In the genomic region with DNA sequence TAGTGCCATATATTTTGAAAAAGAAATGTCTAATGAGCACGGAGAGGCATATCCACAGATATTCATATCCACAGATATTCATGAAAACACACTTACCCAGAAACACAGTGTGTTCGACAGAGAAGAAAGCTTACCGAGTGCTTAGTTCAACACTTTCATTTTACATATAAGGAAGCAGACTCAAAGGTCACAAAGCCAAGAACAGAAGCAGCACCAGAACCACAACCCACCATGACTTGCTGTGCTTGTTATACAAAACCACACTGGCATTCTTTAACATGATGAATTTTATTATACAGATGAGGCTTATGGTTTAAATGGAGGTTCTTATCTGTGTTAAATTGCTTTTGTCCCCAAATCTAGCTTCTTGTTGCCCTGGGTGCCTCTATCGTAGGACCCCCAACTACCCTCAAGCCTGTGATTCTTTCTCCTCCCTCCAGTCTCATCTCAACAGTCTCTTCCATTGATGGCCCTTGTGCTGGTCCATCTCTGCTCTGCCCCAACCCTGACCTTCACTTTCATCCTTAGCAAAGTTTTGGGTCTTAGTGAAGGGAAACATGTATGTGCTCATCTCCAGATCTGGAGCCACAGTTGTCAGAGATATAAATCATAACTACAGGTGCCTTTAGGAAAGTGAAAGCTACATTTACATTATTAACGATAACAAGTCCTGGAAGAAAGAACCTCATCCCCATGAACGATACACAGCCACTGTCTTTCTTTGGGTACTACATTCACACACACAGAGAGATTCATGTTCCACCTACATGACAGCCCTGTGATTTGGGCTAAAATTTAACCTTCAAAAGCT, we compare ENCODE assay signal across 10 cellular contexts. TPM values are rescaled to one million over a fixed set of nuclear protein-coding genes. Genes with fewer than 3 reads are reported as not detected.
DNase-seq lines count a peak whose midpoint lies in the region; ATAC-seq and TF ChIP-seq lines count a peak whose summit lies in the region.
"Had no signal": no experiment of that assay in that cellular context is flagged by ENCODE, and none has a peak within 500 bp of the region (broad histone marks: within the 10 kb centered on the region; RNA-seq: fewer than 3 reads in every experiment).

No MANE protein-coding gene starts in this region.

- in situ Hi-C loops in HAP-1 (cut with MboI; ENCODE audit: low sequenced_read_pairs): no loop called here

- H3K4me1 Mint-ChIP-seq in activated T-helper 2 cell treated with anti-CD3 and anti-CD28 coated beads, Interferon-gamma antibody, Interleukin-2, Interleukin-4, amounts not matched to agents 10 μg/mL and 5 μg/mL and 100 μg/mL, durations not matched to agents 14 hours and 24 hours and 36 hours (ENCODE audit: low read depth): peaks cover 40% of the 10 kb centered on the region
- H3K4me1 Mint-ChIP-seq: neural crest cell had no signal

- no peaks in the 10 kb centered on the region for H3K9me3 ChIP-seq in HAP-1
- H3K9me3 ChIP-seq: BLaER1 had no signal

- H3K9me3 Mint-ChIP-seq in activated T-helper 2 cell treated with anti-CD3 and anti-CD28 coated beads, Interferon-gamma antibody, Interleukin-2, Interleukin-4, amounts not matched to agents 10 μg/mL and 5 μg/mL and 100 μg/mL, durations not matched to agents 14 hours and 24 hours and 36 hours: no peaks in the 10 kb centered on the region

- H3K4me3 ChIP-seq in AG10803 (ENCODE audit: low read length) (no peak overlapping the region), HAP-1 (no peak overlapping the region)
- H3K4me3 ChIP-seq: BLaER1 had no signal

- TF ChIP-seq CTCF in AG10803 (conservative IDR thresholded peaks at IDR 0.05; ENCODE audit: low read length): no peak

- intact Hi-C loops in activated T-helper 2 cell treated with anti-CD3 and anti-CD28 coated beads, Interferon-gamma antibody, Interleukin-2, Interleukin-4, amounts not matched to agents 10 μg/mL and 5 μg/mL and 100 μg/mL, durations not matched to agents 14 hours and 24 hours and 36 hours (cut with micrococcal nuclease): loop anchor here (1.0 to 5.0 kb wide), 6 partner anchors 8 to 508 kb away; a partner anchor contains a TSS

- no peaks in the 10 kb centered on the region for H3K27me3 Mint-ChIP-seq in activated T-helper 2 cell treated with anti-CD3 and anti-CD28 coated beads, Interferon-gamma antibody, Interleukin-2, Interleukin-4, amounts not matched to agents 10 μg/mL and 5 μg/mL and 100 μg/mL, durations not matched to agents 14 hours and 24 hours and 36 hours (ENCODE audit: low read depth)

- peak; percentile 6 for DNase-seq in AG10803 (ENCODE audit: low read depth)
- DNase-seq in activated T-helper 2 cell treated with anti-CD3 and anti-CD28 coated beads, Interferon-gamma antibody, Interleukin-2, Interleukin-4, amounts not matched to agents 10 μg/mL and 5 μg/mL and 100 μg/mL, durations not matched to agents 14 hours and 24 hours and 36 hours (ENCODE audit: low spot score): peak; percentile 36
- DNase-seq in stimulated activated CD8-positive, alpha-beta memory T cell treated with anti-CD3 and anti-CD28 coated beads, Interleukin-4, amount 100 ng/mL, for 48 hours: peak; percentile 51
- DNase-seq in HAP-1 (ENCODE audit: low spot score in 2 of 2): no peak
- no peak for DNase-seq in DMS 273 treated with DMSO at 0.1 percent for 48 hours (lab: John Stamatoyannopoulos, UW)
- no peak for DNase-seq in dermis blood vessel endothelial cell

- ATAC-seq in GM19397 (IDR thresholded peaks at IDR 0.05; ENCODE audit: unreplicated experiment): peak; percentile 79
- peak; percentile 82 for ATAC-seq in HG03442 (IDR thresholded peaks at IDR 0.05; ENCODE audit: unreplicated experiment)

- peak overlapping the region; percentile 94 for H3K27ac Mint-ChIP-seq in activated T-helper 2 cell treated with anti-CD3 and anti-CD28 coated beads, Interferon-gamma antibody, Interleukin-2, Interleukin-4, amounts not matched to agents 10 μg/mL and 5 μg/mL and 100 μg/mL, durations not matched to agents 14 hours and 24 hours and 36 hours

- peaks cover 6% of the 10 kb centered on the region for H3K36me3 Mint-ChIP-seq in activated T-helper 2 cell treated with anti-CD3 and anti-CD28 coated beads, Interferon-gamma antibody, Interleukin-2, Interleukin-4, amounts not matched to agents 10 μg/mL and 5 μg/mL and 100 μg/mL, durations not matched to agents 14 hours and 24 hours and 36 hours (ENCODE audit: low read depth)

- peak overlapping the region; percentile 75 for H3K4me3 Mint-ChIP-seq in activated T-helper 2 cell treated with anti-CD3 and anti-CD28 coated beads, Interferon-gamma antibody, Interleukin-2, Interleukin-4, amounts not matched to agents 10 μg/mL and 5 μg/mL and 100 μg/mL, durations not matched to agents 14 hours and 24 hours and 36 hours (ENCODE audit: low read depth)
- H3K4me3 Mint-ChIP-seq: neural crest cell had no signal

- no peaks in the 10 kb centered on the region; the same call in 1 of the 2 replicates for H3K4me1 ChIP-seq in HAP-1
- H3K4me1 ChIP-seq: BLaER1 had no signal

- H3K36me3 ChIP-seq in HAP-1 (replicated peaks): no peaks in the 10 kb centered on the region
- H3K36me3 ChIP-seq: BLaER1 had no signal

- no peaks in the 10 kb centered on the region for H3K27me3 ChIP-seq in HAP-1 (ENCODE audit: low read depth)
- H3K27me3 ChIP-seq: BLaER1 had no signal

RNA-seq across cellular contexts. Expression of a gene that starts 40.0 kb away (rescaled TPM):
- total RNA-seq in activated T-helper 2 cell treated with anti-CD3 and anti-CD28 coated beads, Interferon-gamma antibody, Interleukin-2, Interleukin-4, amounts not matched to agents 10 μg/mL and 5 μg/mL and 100 μg/mL, durations not matched to agents 14 hours and 24 hours and 36 hours: 207 and 208 TPM in 2 replicates
- total RNA-seq in dermis blood vessel endothelial cell: 69.7 and 124 TPM in 2 replicates

RNA-seq across cellular contexts. Expression of a gene that starts 47.3 kb away (rescaled TPM):
- total RNA-seq in activated T-helper 2 cell treated with anti-CD3 and anti-CD28 coated beads, Interferon-gamma antibody, Interleukin-2, Interleukin-4, amounts not matched to agents 10 μg/mL and 5 μg/mL and 100 μg/mL, durations not matched to agents 14 hours and 24 hours and 36 hours: 15.1 and 15.7 TPM in 2 replicates
- total RNA-seq in dermis blood vessel endothelial cell: 6.5 and 14.2 TPM in 2 replicates

Comparison
In these comparisons a context has a peak if more than half of its experiments do, and no peak if none do; other contexts are left out.
1. DNase-seq: peak in AG10803 (single experiment), activated T-helper 2 cell treated with anti-CD3 and anti-CD28 coated beads, Interferon-gamma antibody, Interleukin-2, Interleukin-4, amounts not matched to agents 10 μg/mL and 5 μg/mL and 100 μg/mL, durations not matched to agents 14 hours and 24 hours and 36 hours (single experiment) and stimulated activated CD8-positive, alpha-beta memory T cell treated with anti-CD3 and anti-CD28 coated beads, Interleukin-4, amount 100 ng/mL, for 48 hours (single experiment); none in HAP-1 (0 of 2), DMS 273 treated with DMSO at 0.1 percent for 48 hours (single experiment) and dermis blood vessel endothelial cell (single experiment).